Comparison of ENCODE assay signal across 8 cellular contexts in genomic region chr1:24541711-24542346, GRCh38. TPM values are rescaled to one million over a fixed set of nuclear protein-coding genes. Genes with fewer than 3 reads are reported as not detected.
A peak's percentile ranks its signal among the peaks of the same experiment; 100 is the strongest.
DNase-seq lines count a peak whose midpoint lies in the region; ATAC-seq and TF ChIP-seq lines count a peak whose summit lies in the region.

No MANE protein-coding gene starts in this region.

- no peak overlapping the region for H3K4me3 Mint-ChIP-seq in progenitor cell of endocrine pancreas (ENCODE audit: low read depth)

- H3K9me3 Mint-ChIP-seq in progenitor cell of endocrine pancreas (ENCODE audit: low read depth), result no peaks in the 10 kb centered on the region

- DNase-seq in GM12865 (ENCODE audit: low read depth), result no peak
- DNase-seq in dermis blood vessel endothelial cell, result peak; percentile 23
- no peak for DNase-seq in progenitor cell of endocrine pancreas (ENCODE audit: low spot score, unreplicated experiment)
- no peak for DNase-seq in cerebellar cortex (ENCODE audit: low spot score)
- DNase-seq in SKM-1 treated with dmso at 0.1 percent for 144 hours (lab: John Stamatoyannopoulos, UW; ENCODE audit: unreplicated experiment), result no peak

- H3K27me3 Mint-ChIP-seq in progenitor cell of endocrine pancreas, result no peaks in the 10 kb centered on the region

- H3K4me1 ChIP-seq in OCI-LY3 (ENCODE audit: low read length), result peaks cover 54% of the 10 kb centered on the region

- H3K4me2 ChIP-seq in OCI-LY3 (ENCODE audit: low read length), result peak overlapping the region; percentile 63

- H3K36me3 ChIP-seq in OCI-LY3 (replicated peaks; ENCODE audit: low read depth, low read length), result no peaks in the 10 kb centered on the region

- H3K79me2 ChIP-seq in OCI-LY3 (ENCODE audit: low read length), result no peaks in the 10 kb centered on the region

- TF ChIP-seq CTCF in GM12865 (IDR thresholded peaks at IDR 0.05; ENCODE audit: insufficient read depth, low read depth, low read length, missing control alignments) (peak; percentile 45), OCI-LY3 (IDR thresholded peaks at IDR 0.05; ENCODE audit: low read depth, low read length) (peak; percentile 60), progenitor cell of endocrine pancreas (IDR thresholded peaks at IDR 0.05; ENCODE audit: unreplicated experiment) (peak; percentile 65)

- ATAC-seq in HG03280 (IDR thresholded peaks at IDR 0.05; ENCODE audit: unreplicated experiment), result no peak
- ATAC-seq in GM21528 (IDR thresholded peaks at IDR 0.05; ENCODE audit: low FRiP score, unreplicated experiment), result no peak

- peaks cover 4% of the 10 kb centered on the region for H3K36me3 Mint-ChIP-seq in progenitor cell of endocrine pancreas (ENCODE audit: insufficient read depth)

- no peaks in the 10 kb centered on the region for H3K27me3 ChIP-seq in OCI-LY3 (ENCODE audit: low read depth, low read length)

- no peak overlapping the region for H2AFZ ChIP-seq in OCI-LY3 (ENCODE audit: low read depth, low read length)

- H3K4me3 ChIP-seq in GM12865 (ENCODE audit: low read depth, low read length), result no peak overlapping the region
- peak overlapping the region; percentile 49 for H3K4me3 ChIP-seq in OCI-LY3 (ENCODE audit: low read length)

- no peaks in the 10 kb centered on the region for H4K20me1 ChIP-seq in OCI-LY3 (ENCODE audit: insufficient read depth, low read length)

- peak overlapping the region; percentile 92 for H3K27ac ChIP-seq in OCI-LY3 (ENCODE audit: low read length)

- H3K4me1 Mint-ChIP-seq in progenitor cell of endocrine pancreas (ENCODE audit: low read depth), result peaks cover 24% of the 10 kb centered on the region

- peak overlapping the region; percentile 63 for H3K9ac ChIP-seq in OCI-LY3 (ENCODE audit: low read length)

- H3K9me3 ChIP-seq in OCI-LY3 (ENCODE audit: insufficient read depth, low read length), result no peaks in the 10 kb centered on the region

- H3K27ac Mint-ChIP-seq in progenitor cell of endocrine pancreas, result peak overlapping the region; percentile 96

RNA-seq across cellular contexts. Expression of gene NCMAP, which starts 14.1 kb away (rescaled TPM):
- total RNA-seq in dermis blood vessel endothelial cell, result not detected in 2 replicates
- total RNA-seq in progenitor cell of endocrine pancreas, result 1.3 and 1.7 TPM in 2 replicates

RNA-seq across cellular contexts. Expression of gene RCAN3, which starts 39.2 kb away (rescaled TPM):
- total RNA-seq in dermis blood vessel endothelial cell (2.6 and 4.2 TPM in 2 replicates), progenitor cell of endocrine pancreas (31.0 and 32.5 TPM in 2 replicates)
